Comparison of ENCODE assay signal across 24 cellular contexts in the genomic region with DNA sequence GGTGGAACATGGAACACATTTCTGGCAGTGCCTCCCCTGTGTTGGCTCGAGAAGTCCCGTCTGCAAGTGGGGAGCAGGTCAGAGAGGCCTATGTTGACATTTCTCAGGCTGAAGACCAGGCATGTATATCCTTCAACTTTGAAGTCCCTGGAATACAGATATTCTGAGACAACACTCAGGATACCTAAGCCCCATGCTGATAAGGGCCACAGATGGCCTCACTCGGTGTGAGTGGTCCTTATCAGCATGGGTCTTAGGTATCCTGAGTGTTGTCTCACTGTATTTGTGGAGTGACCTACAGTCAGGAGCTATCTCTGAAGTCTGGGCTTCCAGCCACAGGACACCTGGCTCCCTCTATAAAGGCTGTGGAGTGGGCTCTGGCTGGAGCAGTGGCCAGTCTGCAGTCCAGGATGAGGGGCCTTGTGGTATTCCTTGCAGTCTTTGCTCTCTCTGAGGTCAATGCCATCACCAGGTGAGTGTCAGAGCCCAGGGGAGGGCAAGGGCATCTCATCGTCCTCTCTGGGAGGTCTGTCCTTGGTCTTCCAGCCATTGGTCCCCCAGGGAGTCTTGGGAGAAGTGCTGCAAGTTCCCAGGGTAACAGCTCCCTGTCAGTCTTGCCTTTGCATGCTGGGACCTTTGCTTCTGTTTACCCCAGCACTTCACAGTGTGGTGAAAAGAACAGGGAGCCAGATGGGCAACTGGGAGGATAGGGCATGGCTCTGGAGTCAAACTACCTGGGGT. TPM values are rescaled to one million over a fixed set of nuclear protein-coding genes. Genes with fewer than 3 reads are reported as not detected.
DNase-seq lines count a peak whose midpoint lies in the region; ATAC-seq, FAIRE-seq and TF ChIP-seq lines count a peak whose summit lies in the region.
"Had no signal": no experiment of that assay in that cellular context is flagged by ENCODE, and none has a peak within 500 bp of the region (broad histone marks: within the 10 kb centered on the region; RNA-seq: fewer than 3 reads in every experiment).

No MANE protein-coding gene starts in this region.

- intact Hi-C loops in Caco-2 (cut with micrococcal nuclease; ENCODE audit: unreplicated experiment): no loop called here
- intact Hi-C loops in kidney (cut with DNase I): no loop called here
- intact Hi-C loops in pancreas (cut with DNase I): no loop called here

- no peaks in the 10 kb centered on the region for H3K27me3 Mint-ChIP-seq in Caco-2 (ENCODE audit: insufficient read depth, unreplicated experiment)
- no peaks in the 10 kb centered on the region; the same call in 1 of the 2 replicates for H3K27me3 Mint-ChIP-seq in WTC11 (ENCODE audit: low read depth)
- peaks cover 44% of the 10 kb centered on the region for H3K27me3 Mint-ChIP-seq in HFFc6 (ENCODE audit: insufficient read depth)

- WGBS in pancreas, 2 donors: 39 to 57% methylated on average over 4 of the region's 4 CpGs

- H3K36me3 Mint-ChIP-seq in Caco-2 (ENCODE audit: insufficient read depth, unreplicated experiment) (peaks cover 20% of the 10 kb centered on the region), WTC11 (no peaks in the 10 kb centered on the region), HFFc6 (ENCODE audit: low read depth) (no peaks in the 10 kb centered on the region)

- H3K9me3 Mint-ChIP-seq in Caco-2 (ENCODE audit: unreplicated experiment): no peaks in the 10 kb centered on the region
- H3K9me3 Mint-ChIP-seq in WTC11: no peaks in the 10 kb centered on the region
- H3K9me3 Mint-ChIP-seq in HFFc6: no peaks in the 10 kb centered on the region
- H3K9me3 Mint-ChIP-seq: CD4-positive, alpha-beta T cell; H9 had no signal

- H3K27ac Mint-ChIP-seq in Caco-2 (ENCODE audit: unreplicated experiment): peak overlapping the region; percentile 89
- 0 out of 2 replicates have a peak overlapping the region, but pooled peaks have one; percentile 51 for H3K27ac Mint-ChIP-seq in WTC11
- no peak overlapping the region for H3K27ac Mint-ChIP-seq in HFFc6
- H3K27ac Mint-ChIP-seq: CD4-positive, alpha-beta T cell had no signal

- no peaks in the 10 kb centered on the region for H3K36me3 ChIP-seq in Caco-2 (ENCODE audit: control insufficient read depth, insufficient read depth, low read length)
- H3K36me3 ChIP-seq in kidney (ENCODE audit: control insufficient read depth in 1 of 2, insufficient read depth in 2 of 2, low read length in 2 of 2): no peaks in the 10 kb centered on the region
- no peaks in the 10 kb centered on the region for H3K36me3 ChIP-seq in pancreas

- no peaks in the 10 kb centered on the region for H3K9me3 ChIP-seq in Caco-2
- H3K9me3 ChIP-seq in kidney (ENCODE audit: control insufficient read depth in 1 of 2, low read length in 2 of 2): no peaks in the 10 kb centered on the region
- no peaks in the 10 kb centered on the region for H3K9me3 ChIP-seq in pancreas
- H3K9me3 ChIP-seq: A549 had no signal

- no peak for FAIRE-seq in kidney (lab: Jason Lieb, UNC)
- no peak for FAIRE-seq in pancreas (lab: Jason Lieb, UNC)
- FAIRE-seq: A549, GM12892, GM18507, H1 had no signal

- H3K27ac ChIP-seq in kidney (ENCODE audit: low read depth in 2 of 2, low read length in 2 of 2) (no peak overlapping the region), pancreas (no peak overlapping the region)
- H3K27ac ChIP-seq: 22Rv1, A549, C4-2B, HL-60 had no signal

- CTCF ChIA-PET in Caco-2 (lab: Charles Lee) (interaction anchor here (1.0 to 5.0 kb wide), 3 partner anchors 15 to 20 kb away, joined by 4 to 26 read pairs (median 6); no protein-coding TSS in a partner anchor), WTC11 (lab: Charles Lee) (interaction anchor here (1.0 to 4.0 kb wide), 4 partner anchors 15 to 284 kb away, joined by 6 to 83 read pairs (median 18); no protein-coding TSS in a partner anchor)

- H3K27me3 ChIP-seq in Caco-2 (replicated peaks; ENCODE audit: control insufficient read depth, insufficient read depth, low read length): no peaks in the 10 kb centered on the region
- no peaks in the 10 kb centered on the region for H3K27me3 ChIP-seq in pancreas

- H3K9ac ChIP-seq in kidney (ENCODE audit: low read length in 2 of 2): no peak overlapping the region

- H3K4me1 ChIP-seq in Caco-2 (peaks cover 56% of the 10 kb centered on the region), kidney (ENCODE audit: control insufficient read depth in 1 of 2, insufficient read depth in 1 of 2, low read depth in 1 of 2, low read length in 2 of 2) (peaks cover 0 to 5% of the 10 kb centered on the region in 2 donors), pancreas (peaks cover 0 to 12% (median 0%) of the 10 kb centered on the region in 3 donors)

- H3K4me3 ChIP-seq in Caco-2 (ENCODE audit: low read depth, low read length): peak overlapping the region; percentile 24; the same call in 1 of the 2 replicates
- H3K4me3 ChIP-seq in kidney (ENCODE audit: low read length in 2 of 2): no peak overlapping the region
- no peak overlapping the region for H3K4me3 ChIP-seq in pancreas
- H3K4me3 ChIP-seq: A549 had no signal

- no peak for ATAC-seq in WTC11
- no peak for ATAC-seq in pancreas
- no peak for ATAC-seq in GM21576 (IDR thresholded peaks at IDR 0.05; ENCODE audit: unreplicated experiment)
- ATAC-seq: A549 had no signal

- TF ChIP-seq CTCF in Caco-2 (IDR thresholded peaks at IDR 0.05; ENCODE audit: insufficient read depth in 1 of 2, low read depth in 1 of 2, low read length in 1 of 2, severe bottlenecking in 1 of 2, unreplicated experiment in 1 of 2): no peak
- TF ChIP-seq CTCF in WTC11 (IDR thresholded peaks at IDR 0.05): no peak
- TF ChIP-seq CTCF in kidney (IDR thresholded peaks at IDR 0.05; ENCODE audit: borderline replicate concordance, extremely low read depth, insufficient read depth): no peak
- no peak for TF ChIP-seq CTCF in pancreas (IDR thresholded peaks at IDR 0.05)
- no peak for TF ChIP-seq CTCF in HFFc6 (IDR thresholded peaks at IDR 0.05)

- POLR2A ChIA-PET in Caco-2 (lab: Charles Lee) (interaction anchor here (0.6 to 1.0 kb wide), 3 partner anchors 17 to 72 kb away, joined by 3 to 4 read pairs (median 3); no protein-coding TSS in a partner anchor), WTC11 (lab: Charles Lee) (no interaction called here)

- peak; percentile 36 for DNase-seq in NCI-H82 (lab: John Stamatoyannopoulos, UW)
- no peak for DNase-seq in NCI-H82 treated with DMSO at 0.1 percent for 48 hours (lab: John Stamatoyannopoulos, UW; ENCODE audit: unreplicated experiment)
- peak; percentile 55 to 79 for DNase-seq in Caco-2
- no peak for DNase-seq in WTC11 (ENCODE audit: low spot score)
- peak; percentile 23 for DNase-seq in kidney
- no peak for DNase-seq in pancreas
- no peak for DNase-seq in HFFc6
- DNase-seq: AML-193; CD4-positive, alpha-beta T cell; DMS153; DMS79; GDM1; H9 had no signal

- no TSS peak for BruUV-seq in Caco-2 (replicated peaks; lab: Mats Ljungman, UMichigan)

- peak overlapping the region; percentile 68 for H3K4me3 Mint-ChIP-seq in Caco-2 (ENCODE audit: unreplicated experiment)
- no peak overlapping the region for H3K4me3 Mint-ChIP-seq in WTC11
- H3K4me3 Mint-ChIP-seq in HFFc6: no peak overlapping the region
- H3K4me3 Mint-ChIP-seq: CD4-positive, alpha-beta T cell; H9 had no signal

- peaks cover 35% of the 10 kb centered on the region for H3K4me1 Mint-ChIP-seq in Caco-2 (ENCODE audit: low read depth, unreplicated experiment)
- peaks cover 41% of the 10 kb centered on the region for H3K4me1 Mint-ChIP-seq in WTC11
- peaks cover 21% of the 10 kb centered on the region for H3K4me1 Mint-ChIP-seq in HFFc6 (ENCODE audit: low read depth)

TF ChIP-seq in WTC11, 78 proteins besides CTCF, POLR2A, EP300 and RAD21 (continues in another document):
- TF ChIP-seq, protein P1, sequence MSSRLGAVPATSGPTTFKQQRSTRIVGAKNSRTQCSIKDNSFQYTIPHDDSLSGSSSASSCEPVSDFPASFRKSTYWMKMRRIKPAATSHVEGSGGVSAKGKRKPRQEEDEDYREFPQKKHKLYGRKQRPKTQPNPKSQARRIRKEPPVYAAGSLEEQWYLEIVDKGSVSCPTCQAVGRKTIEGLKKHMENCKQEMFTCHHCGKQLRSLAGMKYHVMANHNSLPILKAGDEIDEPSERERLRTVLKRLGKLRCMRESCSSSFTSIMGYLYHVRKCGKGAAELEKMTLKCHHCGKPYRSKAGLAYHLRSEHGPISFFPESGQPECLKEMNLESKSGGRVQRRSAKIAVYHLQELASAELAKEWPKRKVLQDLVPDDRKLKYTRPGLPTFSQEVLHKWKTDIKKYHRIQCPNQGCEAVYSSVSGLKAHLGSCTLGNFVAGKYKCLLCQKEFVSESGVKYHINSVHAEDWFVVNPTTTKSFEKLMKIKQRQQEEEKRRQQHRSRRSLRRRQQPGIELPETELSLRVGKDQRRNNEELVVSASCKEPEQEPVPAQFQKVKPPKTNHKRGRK (CRISPR knock-in tag; IDR thresholded peaks at IDR 0.05; ENCODE audit: borderline replicate concordance): no peak
- no peak for TF ChIP-seq OVOL2 (CRISPR knock-in tag; IDR thresholded peaks at IDR 0.05; ENCODE audit: borderline replicate concordance)
- TF ChIP-seq ELF4 (CRISPR knock-in tag; IDR thresholded peaks at IDR 0.05; ENCODE audit: low read depth): no peak
- TF ChIP-seq IRF2 (CRISPR knock-in tag; IDR thresholded peaks at IDR 0.05; ENCODE audit: borderline replicate concordance, low read depth): no peak
- TF ChIP-seq, protein P2, sequence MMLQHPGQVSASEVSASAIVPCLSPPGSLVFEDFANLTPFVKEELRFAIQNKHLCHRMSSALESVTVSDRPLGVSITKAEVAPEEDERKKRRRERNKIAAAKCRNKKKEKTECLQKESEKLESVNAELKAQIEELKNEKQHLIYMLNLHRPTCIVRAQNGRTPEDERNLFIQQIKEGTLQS (CRISPR knock-in tag; conservative IDR thresholded peaks at IDR 0.05): no peak
- no peak for TF ChIP-seq NR2C2 (CRISPR knock-in tag; IDR thresholded peaks at IDR 0.05)
- TF ChIP-seq, protein P3, sequence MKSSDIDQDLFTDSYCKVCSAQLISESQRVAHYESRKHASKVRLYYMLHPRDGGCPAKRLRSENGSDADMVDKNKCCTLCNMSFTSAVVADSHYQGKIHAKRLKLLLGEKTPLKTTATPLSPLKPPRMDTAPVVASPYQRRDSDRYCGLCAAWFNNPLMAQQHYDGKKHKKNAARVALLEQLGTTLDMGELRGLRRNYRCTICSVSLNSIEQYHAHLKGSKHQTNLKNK (CRISPR knock-in tag; IDR thresholded peaks at IDR 0.05): no peak

RNA-seq across cellular contexts. Expression of a gene that starts 29.6 kb away (rescaled TPM):
- total RNA-seq in Caco-2 (2022) (not detected in 2 replicates), WTC11 (2021) (not detected in 3 replicates), kidney (not detected), pancreas (under 1 TPM in 1 of 6 donors, not detected in 5; 0.12 TPM)
- polyA plus RNA-seq in kidney (ENCODE audit: insufficient read depth, low read depth, low replicate concordance) (not detected), pancreas (under 1 TPM in 1 of 2 donors, not detected in 1; 0.53 TPM)
- not detected for total RNA-seq in HFFc6 (2021; fragmentation: NEBNext Ultra II Directional; extraction: Animal tissue kit (Norgen Biotek cat#: 25700))
- total RNA-seq: CD4-positive, alpha-beta T cell; Daoy; H1; H9; HT1080 had no signal
- polyA plus RNA-seq: A549, BJ had no signal

RNA-seq across cellular contexts. Expression of a gene that starts 38.4 kb away (rescaled TPM):
- total RNA-seq in Caco-2 (2022) (not detected in 2 replicates), WTC11 (2021) (not detected in 3 replicates), kidney (not detected), pancreas (not detected)
- polyA plus RNA-seq in kidney (ENCODE audit: insufficient read depth, low read depth, low replicate concordance) (not detected), pancreas (not detected)
- total RNA-seq in HFFc6 (2021; fragmentation: NEBNext Ultra II Directional; extraction: Animal tissue kit (Norgen Biotek cat#: 25700)): not detected
- total RNA-seq: CD4-positive, alpha-beta T cell; Daoy; H1; H9; HT1080 had no signal
- polyA plus RNA-seq: A549, BJ, H1 had no signal

Comparison
In these comparisons a context has a peak if more than half of its experiments do, and no peak if none do; other contexts are left out.
1. DNase-seq: peak in NCI-H82 (single experiment), Caco-2 (2 of 2) and kidney (single experiment); none in NCI-H82 treated with DMSO at 0.1 percent for 48 hours (single experiment), WTC11 (single experiment), pancreas (0 of 6) and HFFc6 (single experiment).